In genomic region chrX:153782871-153783270, GRCh38 we compare ENCODE assay signal across 21 cellular contexts. TPM values are rescaled to one million over a fixed set of nuclear protein-coding genes. Genes with fewer than 3 reads are reported as not detected.
"Had no signal": no experiment of that assay in that cellular context is flagged by ENCODE, and none has a peak within 500 bp of the region (broad histone marks: within the 10 kb centered on the region; RNA-seq: fewer than 3 reads in every experiment).

No MANE protein-coding gene starts in this region.

- H3K4me3 ChIP-seq: cardiac muscle cell, SK-N-MC had no signal

- H3K4me1 Mint-ChIP-seq: activated CD4-positive, alpha-beta T cell treated with anti-CD3 and anti-CD28 coated beads, Interleukin-2, amount 10 ng/mL, durations not matched to agents 7 days and 5 days had no signal

- H3K27me3 Mint-ChIP-seq: activated naive CD8-positive, alpha-beta T cell had no signal

- FAIRE-seq: TTC549 had no signal

- H3K9me3 Mint-ChIP-seq: activated B cell treated with CpG ODN at 0.5 μM for 24 hours; activated CD4-positive, alpha-beta memory T cell treated with anti-CD3 and anti-CD28 coated beads for 36 hours; activated CD4-positive, alpha-beta T cell treated with anti-CD3 and anti-CD28 coated beads, Interleukin-2, amount 10 ng/mL, durations not matched to agents 7 days and 5 days; activated naive CD4-positive, alpha-beta T cell treated with anti-CD3 and anti-CD28 coated beads for 36 hours; activated T-cell treated with anti-CD3 and anti-CD28 coated beads, Interleukin-2, amount 50 U/mL, for 4 hours; T-cell had no signal

- ATAC-seq: activated T-cell treated with anti-CD3 and anti-CD28 coated beads, Interleukin-2, amount 50 U/mL, for 4 hours; Panc1; Right ventricle myocardium inferior; T-cell had no signal

- H3K36me3 Mint-ChIP-seq: activated naive CD8-positive, alpha-beta T cell had no signal

- DNase-seq: activated B cell treated with CpG ODN at 0.5 μM for 24 hours; activated CD4-positive, alpha-beta memory T cell treated with anti-CD3 and anti-CD28 coated beads for 36 hours; activated CD4-positive, alpha-beta T cell treated with anti-CD3 and anti-CD28 coated beads for 1 hour; activated CD4-positive, alpha-beta T cell treated with anti-CD3 and anti-CD28 coated beads, Interleukin-2, amount 10 ng/mL, durations not matched to agents 7 days and 5 days; activated CD8-positive, alpha-beta memory T cell treated with anti-CD3 and anti-CD28 coated beads for 24 hours; activated effector memory CD4-positive, alpha-beta T cell treated with anti-CD3 and anti-CD28 coated beads, Interleukin-2, amount 50 U/mL, for 16 hours; activated naive CD4-positive, alpha-beta T cell treated with anti-CD3 and anti-CD28 coated beads for 36 hours; activated T-cell treated with anti-CD3 and anti-CD28 coated beads, Interleukin-2, amount 50 U/mL, for 4 hours; brain microvascular endothelial cell; MM.1S; NCI-H510A treated with DMSO at 0.1 percent for 48 hours; NK-92 treated with Interleukin-12 subunit alpha and Interleukin-12 subunit beta, amount 100 ng/mL, for 24 hours; T-cell; T-helper 2 cell; T1000 had no signal

- H3K27me3 ChIP-seq: brain microvascular endothelial cell, cardiac muscle cell had no signal

- H3K27ac ChIP-seq: brain microvascular endothelial cell, cardiac muscle cell, SK-N-MC had no signal

- H3K36me3 ChIP-seq: brain microvascular endothelial cell, cardiac muscle cell had no signal

- H3K27ac Mint-ChIP-seq: activated B cell treated with CpG ODN at 0.5 μM for 24 hours; activated CD4-positive, alpha-beta memory T cell treated with anti-CD3 and anti-CD28 coated beads for 36 hours; activated CD4-positive, alpha-beta T cell treated with anti-CD3 and anti-CD28 coated beads, Interleukin-2, amount 10 ng/mL, durations not matched to agents 7 days and 5 days; activated naive CD4-positive, alpha-beta T cell treated with anti-CD3 and anti-CD28 coated beads for 36 hours; activated naive CD8-positive, alpha-beta T cell; T-cell had no signal

- H3K4me3 Mint-ChIP-seq: activated B cell treated with CpG ODN at 0.5 μM for 24 hours; activated CD4-positive, alpha-beta memory T cell treated with anti-CD3 and anti-CD28 coated beads for 36 hours; activated CD4-positive, alpha-beta T cell treated with anti-CD3 and anti-CD28 coated beads, Interleukin-2, amount 10 ng/mL, durations not matched to agents 7 days and 5 days; activated naive CD4-positive, alpha-beta T cell treated with anti-CD3 and anti-CD28 coated beads for 36 hours; activated naive CD8-positive, alpha-beta T cell; activated T-cell treated with anti-CD3 and anti-CD28 coated beads, Interleukin-2, amount 50 U/mL, for 4 hours; T-cell had no signal

RNA-seq across cellular contexts. Expression of gene SRPK3, which starts 2.0 kb away (rescaled TPM):
- total RNA-seq: activated B cell treated with CpG ODN at 0.5 μM for 24 hours; activated CD4-positive, alpha-beta memory T cell treated with anti-CD3 and anti-CD28 coated beads for 36 hours; activated CD4-positive, alpha-beta T cell treated with anti-CD3 and anti-CD28 coated beads, Interleukin-2, amount 10 ng/mL, durations not matched to agents 7 days and 5 days; activated naive CD4-positive, alpha-beta T cell treated with anti-CD3 and anti-CD28 coated beads for 36 hours; activated T-cell treated with anti-CD3 and anti-CD28 coated beads, Interleukin-2, amount 50 U/mL, for 4 hours; cardiac muscle cell; T-cell had no signal

RNA-seq across cellular contexts. Expression of gene PLXNB3, which starts 18.8 kb away (rescaled TPM):
- total RNA-seq: activated B cell treated with CpG ODN at 0.5 μM for 24 hours had no signal
